Comparison of ENCODE assay signal across 7 cellular contexts in genomic region chr2:236835631-236836427, GRCh38.
DNase-seq lines count a peak whose midpoint lies in the region; ATAC-seq and TF ChIP-seq lines count a peak whose summit lies in the region.
"Not testable (repeated sequence)": the region's sequence is repeated elsewhere in the genome, so short reads cannot be mapped to it uniquely, and the experiment has no call there.

No MANE protein-coding gene starts in this region.

- peak; percentile 25 to 57 for TF ChIP-seq RAD21 in liver (IDR thresholded peaks at IDR 0.05)

- not testable (repeated sequence) for TF ChIP-seq POLR2A in adrenal gland (IDR thresholded peaks at IDR 0.05)

- not testable (repeated sequence) for H3K36me3 ChIP-seq in adrenal gland (replicated peaks in 1 of 2); liver (ENCODE audit: control insufficient read depth in 4 of 4, insufficient read depth in 3 of 4, low read depth in 1 of 4, low read length in 3 of 4)

- H3K27ac ChIP-seq in adrenal gland: peak overlapping the region in 1 of 5 donors; percentile 22
- H3K27ac ChIP-seq in liver (ENCODE audit: low read depth in 1 of 2, low read length in 2 of 2): not testable (repeated sequence)

- H3K27me3 ChIP-seq in adrenal gland; liver (ENCODE audit: control insufficient read depth in 4 of 4, insufficient read depth in 4 of 4, low read length in 3 of 4): not testable (repeated sequence)

- not testable (repeated sequence) for H3K9ac ChIP-seq in liver (ENCODE audit: low read depth in 1 of 2, low read length in 2 of 2)

- DNase-seq in CD1c-positive myeloid dendritic cell (ENCODE audit: extremely low spot score) (peak; percentile 6), NOMO-1 treated with DMSO at 0.1 percent for 48 hours (lab: John Stamatoyannopoulos, UW; ENCODE audit: unreplicated experiment) (peak; percentile 53), adrenal gland (peak in 4 of 7 donors; percentile 14 to 37 (median 29)), left lobe of liver (ENCODE audit: low spot score) (peak; percentile 62), mucosa of gallbladder (ENCODE audit: low spot score) (peak; percentile 63), pons (ENCODE audit: low spot score) (peak; percentile 45)

- intact Hi-C loops in adrenal gland (cut with DNase I): not testable (repeated sequence)

- not testable (repeated sequence) for H3K9me3 ChIP-seq in adrenal gland (replicated peaks in 1 of 3); liver (ENCODE audit: control insufficient read depth in 4 of 4, low read length in 3 of 4)

- TF ChIP-seq CTCF in adrenal gland (IDR thresholded peaks at IDR 0.05); liver (IDR thresholded peaks at IDR 0.05; ENCODE audit: low read depth, low read length, missing input control): not testable (repeated sequence)

- H3K4me1 ChIP-seq in adrenal gland (replicated peaks in 1 of 2): not testable (repeated sequence)
- H3K4me1 ChIP-seq in liver (ENCODE audit: control insufficient read depth in 4 of 4, insufficient read depth in 4 of 4, low read length in 3 of 4): peaks cover 7 to 15% (median 9%) of the 10 kb centered on the region in 4 donors

- H3K4me3 ChIP-seq in adrenal gland; liver (ENCODE audit: low read depth in 1 of 3, low read length in 3 of 3): not testable (repeated sequence)

- 33 to 72% (median 66%) methylated on average over 3 of the region's 3 CpGs for WGBS in adrenal gland, 4 donors
- 44% methylated on average over 3 of the region's 3 CpGs for WGBS in liver

- ATAC-seq in left lobe of liver: peak; percentile 60

TF ChIP-seq in liver, 16 proteins besides CTCF, POLR2A, EP300 and RAD21:
- TF ChIP-seq RXRA (IDR thresholded peaks at IDR 0.05) (peak; percentile 79 to 81), SP1 (IDR thresholded peaks at IDR 0.05) (peak; percentile 50), JUND (IDR thresholded peaks at IDR 0.05) (peak in 1 of 2 donors; percentile 44), HNF4A (conservative IDR thresholded peaks at IDR 0.05) (peak; percentile 71 to 72)
TF ChIP-seq in liver: peak in this region for 4; not testable (repeated sequence) for 12.

Comparison
In these comparisons a context has a peak if more than half of its experiments do, and no peak if none do; other contexts are left out.
1. DNase-seq: peak in every context shown above with its lines; median percentile 63 in mucosa of gallbladder; 62 in left lobe of liver; 53 in NOMO-1 treated with DMSO at 0.1 percent for 48 hours; 45 in pons; 29 in adrenal gland; 6 in CD1c-positive myeloid dendritic cell.